In the genomic region with DNA sequence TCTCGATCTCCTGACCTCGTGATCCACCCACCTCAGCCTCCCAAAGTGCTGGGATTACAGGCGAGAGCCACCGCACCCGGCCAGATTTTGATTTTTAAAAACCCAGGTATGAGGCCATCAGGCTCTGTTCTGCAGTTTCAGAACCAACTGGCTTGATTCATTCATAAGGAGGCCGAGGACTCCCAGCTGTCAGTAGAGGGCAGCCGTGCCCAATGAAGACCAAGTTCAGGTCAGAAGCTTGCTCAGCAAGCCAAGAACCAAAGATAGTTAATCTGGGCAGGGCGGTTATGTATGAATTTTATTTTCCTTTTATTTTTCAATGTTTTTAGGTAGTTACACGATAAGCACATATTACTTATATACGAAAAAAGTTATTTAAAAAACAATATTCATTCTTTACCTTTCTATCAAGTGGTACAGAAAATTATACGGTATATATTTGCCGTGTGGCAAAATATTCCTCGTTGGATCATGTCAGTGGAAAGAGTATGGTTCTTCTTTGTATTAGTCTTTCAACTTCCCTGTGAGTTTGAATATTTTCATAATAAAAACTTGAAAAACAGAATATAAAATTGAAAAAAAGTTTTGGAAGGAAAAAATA, we compare ENCODE assay signal across 8 cellular contexts. TPM values are rescaled to one million over a fixed set of nuclear protein-coding genes. Genes with fewer than 3 reads are reported as not detected.
DNase-seq lines count a peak whose midpoint lies in the region; ATAC-seq, FAIRE-seq and TF ChIP-seq lines count a peak whose summit lies in the region.

No MANE protein-coding gene starts in this region.

- H3K9me1 ChIP-seq in IMR-90 (ENCODE audit: insufficient read depth, low read length), result peaks cover 10% of the 10 kb centered on the region; the same call in 1 of the 2 replicates

- no peak overlapping the region for H4K91ac ChIP-seq in IMR-90 (ENCODE audit: insufficient read depth, low read depth, low read length)

- H3K23ac ChIP-seq in IMR-90 (ENCODE audit: low read depth, low read length), result no peak overlapping the region

- H3K27me3 Mint-ChIP-seq in T-helper 17 cell (no peaks in the 10 kb centered on the region), astrocyte (ENCODE audit: low read depth, unreplicated experiment) (peaks cover 2% of the 10 kb centered on the region)

- H2AFZ ChIP-seq in IMR-90 (replicated peaks; ENCODE audit: low read length, poor library complexity) (no peak overlapping the region), astrocyte (ENCODE audit: low read depth, low read length) (no peak overlapping the region)

- H3K36me3 Mint-ChIP-seq in T-helper 17 cell (ENCODE audit: low read depth) (no peaks in the 10 kb centered on the region), astrocyte (ENCODE audit: low read depth, unreplicated experiment) (peaks cover 6% of the 10 kb centered on the region)

- H2BK15ac ChIP-seq in IMR-90 (ENCODE audit: low read depth, low read length), result no peak overlapping the region

- peak overlapping the region; percentile 51 for H3K27ac Mint-ChIP-seq in T-helper 17 cell
- peak overlapping the region; percentile 94 for H3K27ac Mint-ChIP-seq in astrocyte (ENCODE audit: unreplicated experiment)

- no peak overlapping the region; a peak in 2 of 4 replicates for H4K8ac ChIP-seq in IMR-90 (ENCODE audit: low read depth in 2 of 2, low read length in 2 of 2)

- intact Hi-C loops in IMR-90 (cut with micrococcal nuclease), result loop anchor here (1.0 to 2.0 kb wide), 4 partner anchors 76 to 398 kb away; partner anchors contain the start of gene ZFP62

- peaks cover 2% of the 10 kb centered on the region for H3K9me3 Mint-ChIP-seq in astrocyte (ENCODE audit: unreplicated experiment)

- no peak overlapping the region for H2BK120ac ChIP-seq in IMR-90 (ENCODE audit: low read depth, low read length)

- dilution Hi-C loops in IMR-90 (cut with HindIII; ENCODE audit: low sequenced_read_pairs, unreplicated experiment), result no loop called here

- WGBS in IMR-90 (ENCODE audit: extremely low coverage in 2 of 2, insufficient read length in 1 of 2), 2 experiments, result 50% methylated on average over 3 of the region's 13 CpGs; no CpG with 5 or more reads in 1 of the 2 experiments
- 29 to 37% (median 37%) methylated on average over 12 to 13 of the region's 13 CpGs for WGBS in small intestine, 3 donors

- H3K79me1 ChIP-seq in IMR-90 (ENCODE audit: low read depth in 1 of 2, low read length in 2 of 2), result peaks cover 13 to 48% of the 10 kb centered on the region in 2 experiments; a peak in 3 of 4 replicates

- H3K4me3 ChIP-seq in IMR-90 (ENCODE audit: insufficient read depth, low read depth, low read length) (no peak overlapping the region), astrocyte (ENCODE audit: insufficient read depth, low read depth, low read length) (no peak overlapping the region), small intestine (ENCODE audit: low read depth in 1 of 2, low read length in 2 of 2) (no peak overlapping the region)

- H4K20me1 ChIP-seq in IMR-90 (ENCODE audit: insufficient read depth, low read length), result peaks cover 5% of the 10 kb centered on the region
- peaks cover 10% of the 10 kb centered on the region for H4K20me1 ChIP-seq in astrocyte (ENCODE audit: insufficient read depth, low read length)

- H3K36me3 ChIP-seq in IMR-90 (ENCODE audit: control insufficient read depth, insufficient read depth, low read length) (peaks cover 5% of the 10 kb centered on the region), astrocyte (ENCODE audit: insufficient read depth, low read length) (peaks cover 1% of the 10 kb centered on the region), small intestine (ENCODE audit: control insufficient read depth in 2 of 2, insufficient read depth in 2 of 2, low read length in 2 of 2) (peaks cover 0 to 2% of the 10 kb centered on the region in 2 donors)

- H3K79me2 ChIP-seq in astrocyte (ENCODE audit: insufficient read depth, low read length), result peaks cover 10% of the 10 kb centered on the region

- H3K4me1 Mint-ChIP-seq in T-helper 17 cell (peaks cover 22% of the 10 kb centered on the region), astrocyte (ENCODE audit: low read depth, unreplicated experiment) (peaks cover 39% of the 10 kb centered on the region)

- TF ChIP-seq CTCF in AG09319 (IDR thresholded peaks at IDR 0.05; ENCODE audit: low read depth, low read length), result peak; percentile 95
- peak; percentile 92 for TF ChIP-seq CTCF in IMR-90 (conservative IDR thresholded peaks at IDR 0.05; ENCODE audit: low read depth, low read length)
- peak; percentile 70 for TF ChIP-seq CTCF in astrocyte (IDR thresholded peaks at IDR 0.05; ENCODE audit: insufficient read depth, low read depth, low read length)

- in situ Hi-C loops in IMR-90 (cut with MboI; ENCODE audit: low sequenced_read_pairs), result loop anchor here (5.0 kb wide), 1 partner anchor 368 kb away; no protein-coding TSS in a partner anchor

- H3K27ac ChIP-seq in IMR-90 (ENCODE audit: insufficient read depth, low read length), result no peak overlapping the region; the same call in 1 of the 2 replicates
- H3K27ac ChIP-seq in astrocyte (ENCODE audit: low read depth, low read length), result peak overlapping the region; percentile 96
- H3K27ac ChIP-seq in small intestine (ENCODE audit: low read depth in 1 of 2, low read length in 1 of 2), result no peak overlapping the region

- no peak overlapping the region for H2BK20ac ChIP-seq in IMR-90 (ENCODE audit: low read depth, low read length)

- peak; percentile 66 for ATAC-seq in IMR-90 (ENCODE audit: low read depth)
- ATAC-seq in T-helper 17 cell, result peak; percentile 90

- no peak overlapping the region for H3K14ac ChIP-seq in IMR-90 (replicated peaks; ENCODE audit: low read depth, low read length)

- DNase-seq in AG09319 (ENCODE audit: extremely low read depth, low read depth) (peak; percentile 74), GM18507 (ENCODE audit: extremely low spot score, insufficient read length, low read depth) (peak; percentile 62), IMR-90 (peak; percentile 87), T-helper 17 cell (peak in 2 of 3 donors; percentile 42 to 70), astrocyte (ENCODE audit: low read depth) (peak; percentile 63), hippocampal formation (lab: John Stamatoyannopoulos, UW) (peak; percentile 63 to 68), small intestine (peak; percentile 83), foreskin melanocyte (no peak)

- no peak overlapping the region for H3K56ac ChIP-seq in IMR-90 (ENCODE audit: extremely low read depth, insufficient read depth, low read length)

- no peak overlapping the region for H2AK9ac ChIP-seq in IMR-90 (replicated peaks; ENCODE audit: low read depth, low read length, poor library complexity)

- CTCF ChIA-PET in IMR-90 (lab: Yijun Ruan, JAX), result interaction anchor here (0.6 to 1.6 kb wide), 8 partner anchors 11 to 1244 kb away, joined by 3 to 6 read pairs (median 4); no protein-coding TSS in a partner anchor

- POLR2A ChIA-PET in IMR-90 (lab: Charles Lee; ENCODE audit: unreplicated experiment), result interaction anchor here (0.7 kb wide), 1 partner anchor 30 kb away, joined by 5 read pairs; no protein-coding TSS in a partner anchor

- TF ChIP-seq POLR2A in IMR-90 (IDR thresholded peaks at IDR 0.05; ENCODE audit: low read depth, low read length), result no peak

- H3K4me2 ChIP-seq in IMR-90 (ENCODE audit: low read depth, low read length) (no peak overlapping the region), astrocyte (ENCODE audit: low read length) (peak overlapping the region; percentile 80)

- peak overlapping the region; percentile 40 for H2BK5ac ChIP-seq in IMR-90 (ENCODE audit: low read depth, low read length, poor library complexity, severe bottlenecking)

- no peaks in the 10 kb centered on the region for H3K27me3 ChIP-seq in IMR-90 (ENCODE audit: control insufficient read depth, insufficient read depth, low read length)
- no peaks in the 10 kb centered on the region for H3K27me3 ChIP-seq in astrocyte (ENCODE audit: insufficient read depth, low read length)
- no peaks in the 10 kb centered on the region for H3K27me3 ChIP-seq in small intestine (ENCODE audit: control insufficient read depth in 2 of 2, insufficient read depth in 2 of 2, low read length in 2 of 2)

- H4K5ac ChIP-seq in IMR-90 (ENCODE audit: low read depth, low read length), result no peak overlapping the region

- H3K9me3 ChIP-seq in IMR-90 (ENCODE audit: control insufficient read depth, insufficient read depth, low read length), result no peaks in the 10 kb centered on the region
- H3K9me3 ChIP-seq in T-helper 17 cell (ENCODE audit: control insufficient read depth, low read length, poor library complexity, severe bottlenecking), result no peaks in the 10 kb centered on the region
- no peaks in the 10 kb centered on the region for H3K9me3 ChIP-seq in astrocyte (ENCODE audit: insufficient read depth, low read depth, low read length)
- H3K9me3 ChIP-seq in small intestine (ENCODE audit: control insufficient read depth, low read depth), result no peaks in the 10 kb centered on the region

- H3K9ac ChIP-seq in IMR-90 (ENCODE audit: low read depth, low read length) (no peak overlapping the region), astrocyte (ENCODE audit: low read length) (no peak overlapping the region)

- H2AK5ac ChIP-seq in IMR-90 (ENCODE audit: low read depth, low read length), result no peak overlapping the region

- peak; percentile 92 for TF ChIP-seq RAD21 in IMR-90 (IDR thresholded peaks at IDR 0.05; ENCODE audit: low read length)

- H3K4me1 ChIP-seq in IMR-90 (ENCODE audit: control insufficient read depth, insufficient read depth, low read length), result peaks cover 30% of the 10 kb centered on the region
- peaks cover 33% of the 10 kb centered on the region for H3K4me1 ChIP-seq in astrocyte (ENCODE audit: insufficient read depth, low read length)
- H3K4me1 ChIP-seq in small intestine (ENCODE audit: control insufficient read depth in 2 of 2, insufficient read depth in 1 of 2, low read depth in 1 of 2, low read length in 1 of 2), result no peaks in the 10 kb centered on the region

- BruUV-seq in IMR-90 (replicated peaks; lab: Mats Ljungman, UMichigan), result no TSS peak

- H3K4me3 Mint-ChIP-seq in T-helper 17 cell (no peak overlapping the region), astrocyte (ENCODE audit: unreplicated experiment) (no peak overlapping the region)

- FAIRE-seq in GM18507 (lab: Jason Lieb, UNC) (peak; percentile 69), astrocyte (lab: Jason Lieb, UNC) (no peak), small intestine (lab: Jason Lieb, UNC) (no peak)

- no peak overlapping the region for H3K4ac ChIP-seq in IMR-90 (ENCODE audit: low read depth, low read length)

- H3K18ac ChIP-seq in IMR-90 (ENCODE audit: low read depth, low read length), result no peak overlapping the region

RNA-seq across cellular contexts. Expression of gene MGAT1, which starts 18.0 kb away (rescaled TPM):
- total RNA-seq in IMR-90 (2012; rRNA removed) (56.3 and 62.2 TPM in 2 replicates), T-helper 17 cell (10 to 100 TPM; 77.1 to 80.8 TPM), astrocyte (116 and 120 TPM in 2 replicates)
- polyA plus RNA-seq in IMR-90 (2012; rRNA removed) (141 and 150 TPM in 2 replicates), small intestine (100 to 1,000 TPM in 1 of 3 donors, 10 to 100 TPM in 2; 52.3 to 125 (median 65.9) TPM)
- 154 and 222 TPM in 2 replicates for polyA plus RNA-seq in IMR-90 (2012; cell fraction: cytosol; rRNA removed)
- polyA plus RNA-seq in IMR-90 (2012; cell fraction: nucleus; rRNA removed; ENCODE audit: low replicate concordance), result 76.6 and 140 TPM in 2 replicates

RNA-seq across cellular contexts. Expression of gene OR2Y1, which starts 44.7 kb away (rescaled TPM):
- total RNA-seq in IMR-90 (2012; rRNA removed) (not detected in 2 replicates), T-helper 17 cell (not detected), astrocyte (not detected in 2 replicates)
- polyA plus RNA-seq in IMR-90 (2012; rRNA removed) (not detected in 2 replicates), small intestine (not detected)
- not detected in 2 replicates for polyA plus RNA-seq in IMR-90 (2012; cell fraction: cytosol; rRNA removed)
- polyA plus RNA-seq in IMR-90 (2012; cell fraction: nucleus; rRNA removed; ENCODE audit: low replicate concordance), result not detected in 2 replicates
